ENCODE assay signal across 9 cellular contexts in the genomic region with DNA sequence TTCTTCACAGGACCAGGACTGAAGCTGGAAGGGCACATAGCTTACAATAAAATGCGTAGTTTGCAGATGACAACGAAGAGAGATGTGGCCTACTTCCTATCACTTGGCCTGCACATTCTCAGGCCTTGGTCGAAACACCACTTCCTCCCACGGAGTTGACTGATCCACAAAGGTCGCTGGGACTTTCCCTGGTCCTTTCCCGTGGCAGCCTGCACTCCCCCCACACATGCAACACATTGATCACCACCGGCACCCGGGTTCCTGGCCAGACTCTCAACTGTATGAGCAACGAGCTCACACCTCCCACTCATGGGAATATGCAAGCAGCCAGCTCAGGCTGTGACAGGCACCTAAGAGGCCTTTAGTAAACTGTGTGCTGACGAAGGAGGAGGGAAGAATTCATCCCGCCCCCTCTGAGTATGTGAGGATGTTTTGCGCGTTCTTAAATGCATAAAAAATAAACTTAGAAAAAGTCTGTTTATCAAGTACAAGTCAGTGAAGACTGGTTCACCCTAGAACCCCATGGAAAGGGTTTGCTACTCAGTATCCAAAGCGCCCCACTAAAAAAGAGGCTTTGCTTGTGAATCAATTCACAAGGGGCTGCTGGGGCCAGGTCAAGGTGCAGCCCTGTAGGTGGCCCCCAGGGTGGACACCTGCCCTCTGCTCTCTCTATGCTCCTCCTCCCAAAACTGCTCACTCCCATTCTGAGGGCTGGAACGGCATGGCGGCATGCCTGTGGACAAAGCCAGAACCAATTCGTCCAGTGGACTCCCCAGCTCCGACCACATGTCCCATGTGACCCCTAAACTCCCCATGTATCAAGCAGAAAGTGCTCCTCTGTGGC.
DNase-seq lines count a peak whose midpoint lies in the region; ATAC-seq and TF ChIP-seq lines count a peak whose summit lies in the region.
"Had no signal": no experiment of that assay in that cellular context is flagged by ENCODE, and none has a peak within 500 bp of the region (broad histone marks: within the 10 kb centered on the region; RNA-seq: fewer than 3 reads in every experiment).

No MANE protein-coding gene starts in this region.

- peaks cover 10% of the 10 kb centered on the region for H3K9me3 Mint-ChIP-seq in CD4-positive, alpha-beta T cell
- H3K9me3 Mint-ChIP-seq in activated naive CD4-positive, alpha-beta T cell treated with anti-CD3 and anti-CD28 coated beads, Interleukin-2, amount 50 U/mL, for 72 hours, result peaks cover 9 to 31% of the 10 kb centered on the region in 2 donors

- peaks cover 16% of the 10 kb centered on the region for H3K4me1 ChIP-seq in OCI-LY3 (ENCODE audit: low read length)

- H3K36me3 ChIP-seq in OCI-LY3 (replicated peaks; ENCODE audit: low read depth, low read length), result peaks cover 4% of the 10 kb centered on the region

- no peaks in the 10 kb centered on the region for H3K27me3 ChIP-seq in CD4-positive, alpha-beta T cell (ENCODE audit: control insufficient read depth, insufficient read depth, low read length)
- no peaks in the 10 kb centered on the region for H3K27me3 ChIP-seq in OCI-LY3 (ENCODE audit: low read depth, low read length)
- H3K27me3 ChIP-seq: BLaER1 treated with 17β-estradiol and CSF1 and Interleukin-3, amounts not matched to agents 10 nM and 100 nM had no signal

- H3K27ac Mint-ChIP-seq in CD4-positive, alpha-beta T cell, result peak overlapping the region; percentile 92
- peak overlapping the region; percentile 96 to 100 for H3K27ac Mint-ChIP-seq in activated naive CD4-positive, alpha-beta T cell treated with anti-CD3 and anti-CD28 coated beads, Interleukin-2, amount 50 U/mL, for 72 hours

- H3K9ac ChIP-seq in OCI-LY3 (ENCODE audit: low read length), result no peak overlapping the region; the same call in 1 of the 2 replicates
- H3K9ac ChIP-seq: BLaER1 treated with 17β-estradiol and CSF1 and Interleukin-3, amounts not matched to agents 10 nM and 100 nM had no signal

- H3K4me3 ChIP-seq in OCI-LY3 (ENCODE audit: low read length) (no peak overlapping the region), skin epidermis (no peak overlapping the region)
- H3K4me3 ChIP-seq: BLaER1 treated with 17β-estradiol and CSF1 and Interleukin-3, amounts not matched to agents 10 nM and 100 nM had no signal

- intact Hi-C loops in CD4-positive, alpha-beta T cell (cut with DNase I, micrococcal nuclease), result loop anchor here in 1 of 2 experiments (1.0 to 2.0 kb wide), 2 partner anchors 19 to 80 kb away; no protein-coding TSS in a partner anchor

- no peak for TF ChIP-seq CTCF in CD4-positive, alpha-beta T cell (IDR thresholded peaks at IDR 0.05)
- no peak for TF ChIP-seq CTCF in OCI-LY3 (IDR thresholded peaks at IDR 0.05; ENCODE audit: low read depth, low read length)

- peak overlapping the region; percentile 38 for H3K4me2 ChIP-seq in OCI-LY3 (ENCODE audit: low read length)

- no peak overlapping the region for H3K4me3 Mint-ChIP-seq in CD4-positive, alpha-beta T cell

- no peaks in the 10 kb centered on the region for H4K20me1 ChIP-seq in OCI-LY3 (ENCODE audit: insufficient read depth, low read length)

- H3K27ac ChIP-seq in CD4-positive, alpha-beta T cell (ENCODE audit: low read depth, low read length), result peak overlapping the region; percentile 52
- H3K27ac ChIP-seq in OCI-LY3 (ENCODE audit: low read length) (peak overlapping the region; percentile 65), skin epidermis (peak overlapping the region in 14 of 21 experiments; percentile 18 to 81 (median 64))

- no peak overlapping the region for H2AFZ ChIP-seq in OCI-LY3 (ENCODE audit: low read depth, low read length)

- no peaks in the 10 kb centered on the region for H3K27me3 Mint-ChIP-seq in CD4-positive, alpha-beta T cell

- peaks cover 12% of the 10 kb centered on the region; the same call in 1 of the 2 replicates for H3K79me2 ChIP-seq in OCI-LY3 (ENCODE audit: low read length)

- peak in 9 of 10 experiments; percentile 14 to 69 (median 34) for DNase-seq in CD4-positive, alpha-beta T cell
- peak; percentile 78 to 94 for DNase-seq in activated naive CD4-positive, alpha-beta T cell treated with anti-CD3 and anti-CD28 coated beads, Interleukin-2, amount 50 U/mL, for 72 hours (ENCODE audit: low spot score in 2 of 2)
- DNase-seq in HEK293T (ENCODE audit: extremely low spot score) (no peak), DMS79 treated with DMSO at 0.1 percent for 48 hours (lab: John Stamatoyannopoulos, UW) (no peak), NCI-H69 (lab: John Stamatoyannopoulos, UW) (no peak)

- CTCF ChIA-PET in CD4-positive, alpha-beta T cell (lab: Charles Lee), result interaction anchor here (1.0 kb wide), 1 partner anchor 80 kb away, joined by 4 read pairs; no protein-coding TSS in a partner anchor
- CTCF ChIA-PET in HEK293T (lab: Yijun Ruan, JAX), result no interaction called here

- POLR2A ChIA-PET in CD4-positive, alpha-beta T cell (lab: Charles Lee), result interaction anchor here (2.0 to 2.4 kb wide), 2 partner anchors 15 to 20 kb away, joined by 8 to 11 read pairs; no protein-coding TSS in a partner anchor
- POLR2A ChIA-PET in HEK293T (lab: Yijun Ruan, JAX), result no interaction called here

- H3K4me1 Mint-ChIP-seq in CD4-positive, alpha-beta T cell (ENCODE audit: low read depth), result peaks cover 38% of the 10 kb centered on the region

- no peaks in the 10 kb centered on the region for H3K9me3 ChIP-seq in CD4-positive, alpha-beta T cell (ENCODE audit: control insufficient read depth, low read length)
- no peaks in the 10 kb centered on the region for H3K9me3 ChIP-seq in OCI-LY3 (ENCODE audit: insufficient read depth, low read length)

- ATAC-seq in CD4-positive, alpha-beta T cell (ENCODE audit: poor library complexity), result peak; percentile 70
- ATAC-seq in GM21576 (IDR thresholded peaks at IDR 0.05; ENCODE audit: unreplicated experiment), result peak; percentile 96
- ATAC-seq in activated naive CD4-positive, alpha-beta T cell treated with anti-CD3 and anti-CD28 coated beads, Interleukin-2, amount 50 U/mL, for 72 hours, result peak; percentile 91 to 92

- H3K36me3 Mint-ChIP-seq in CD4-positive, alpha-beta T cell (ENCODE audit: low read depth), result peaks cover 23% of the 10 kb centered on the region
- peaks cover 27 to 58% of the 10 kb centered on the region in 2 donors for H3K36me3 Mint-ChIP-seq in activated naive CD4-positive, alpha-beta T cell treated with anti-CD3 and anti-CD28 coated beads, Interleukin-2, amount 50 U/mL, for 72 hours

TF ChIP-seq in HEK293T, 16 proteins besides CTCF, POLR2A, EP300 and RAD21:
- TF ChIP-seq ARNT (IDR thresholded peaks at IDR 0.05) (no peak), LEF1 (IDR thresholded peaks at IDR 0.05; ENCODE audit: borderline replicate concordance) (no peak), ELF4 (IDR thresholded peaks at IDR 0.05) (no peak)

Comparison
In these comparisons a context has a peak if more than half of its experiments do, and no peak if none do; other contexts are left out.
1. DNase-seq: peak in CD4-positive, alpha-beta T cell (9 of 10) and activated naive CD4-positive, alpha-beta T cell treated with anti-CD3 and anti-CD28 coated beads, Interleukin-2, amount 50 U/mL, for 72 hours (2 of 2); none in HEK293T (single experiment), DMS79 treated with DMSO at 0.1 percent for 48 hours (single experiment) and NCI-H69 (single experiment).
2. Peak in every context shown above with its lines, with median percentiles within 50 percentile points of each other: ATAC-seq and H3K27ac ChIP-seq.